In genomic region chr6:126156973-126157372, GRCh38 we compare ENCODE assay signal across 11 cellular contexts.
DNase-seq lines count a peak whose midpoint lies in the region; ATAC-seq, FAIRE-seq and TF ChIP-seq lines count a peak whose summit lies in the region.
"Had no signal": no experiment of that assay in that cellular context is flagged by ENCODE, and none has a peak within 500 bp of the region (broad histone marks: within the 10 kb centered on the region; RNA-seq: fewer than 3 reads in every experiment).

No MANE protein-coding gene starts in this region.

- no peaks in the 10 kb centered on the region for H4K20me1 ChIP-seq in GM12878 (ENCODE audit: control insufficient read depth, insufficient read depth)

- no peak overlapping the region for H3K4me3 Mint-ChIP-seq in activated T-cell treated with anti-CD3 and anti-CD28 coated beads, Interleukin-2, amount 50 U/mL, for 24 hours

- H3K27ac Mint-ChIP-seq in activated T-cell treated with anti-CD3 and anti-CD28 coated beads, Interleukin-2, amount 50 U/mL, for 24 hours: no peak overlapping the region

- H2AFZ ChIP-seq in GM12878 (ENCODE audit: control insufficient read depth, low read depth, low read length): no peak overlapping the region

- no peaks in the 10 kb centered on the region for H3K9me3 ChIP-seq in GM12878 (replicated peaks; ENCODE audit: control insufficient read depth, insufficient read depth, low read length)
- H3K9me3 ChIP-seq: Caco-2, transverse colon had no signal

- no peak overlapping the region for H3K9ac ChIP-seq in GM12878 (ENCODE audit: control insufficient read depth, insufficient read depth, low read length)

- no peaks in the 10 kb centered on the region for H3K36me3 ChIP-seq in GM12878 (ENCODE audit: control insufficient read depth in 2 of 2, insufficient read depth in 2 of 2, low read length in 1 of 2)
- H3K36me3 ChIP-seq: transverse colon had no signal

- peaks cover 2% of the 10 kb centered on the region for H3K4me1 Mint-ChIP-seq in activated T-cell treated with anti-CD3 and anti-CD28 coated beads, Interleukin-2, amount 50 U/mL, for 24 hours (ENCODE audit: low read depth)

- TF ChIP-seq EP300 in GM12878 (IDR thresholded peaks at IDR 0.05; ENCODE audit: borderline replicate concordance in 1 of 2, control insufficient read depth in 1 of 2, low read depth in 2 of 2, low read length in 2 of 2): no peak

- ATAC-seq in GM18907 (IDR thresholded peaks at IDR 0.05; ENCODE audit: unreplicated experiment) (peak; percentile 94), GM21619 (IDR thresholded peaks at IDR 0.05; ENCODE audit: unreplicated experiment) (peak; percentile 89), HG03378 (IDR thresholded peaks at IDR 0.05; ENCODE audit: unreplicated experiment) (peak; percentile 93), GM12878 (peak; percentile 97)

- no peak overlapping the region for H3K27ac ChIP-seq in GM12878 (ENCODE audit: control insufficient read depth, insufficient read depth)
- H3K27ac ChIP-seq: transverse colon had no signal

- no peak for TF ChIP-seq RAD21 in GM12878 (IDR thresholded peaks at IDR 0.05; ENCODE audit: insufficient read depth, low read depth, low read length)

- peaks cover 5% of the 10 kb centered on the region; the same call in 1 of the 2 replicates for H3K4me1 ChIP-seq in GM12878 (ENCODE audit: control insufficient read depth, insufficient read depth, low read length)
- H3K4me1 ChIP-seq: transverse colon had no signal

- H3K9me3 Mint-ChIP-seq in activated T-cell treated with anti-CD3 and anti-CD28 coated beads, Interleukin-2, amount 50 U/mL, for 24 hours: no peaks in the 10 kb centered on the region

- H3K36me3 Mint-ChIP-seq in activated T-cell treated with anti-CD3 and anti-CD28 coated beads, Interleukin-2, amount 50 U/mL, for 24 hours (ENCODE audit: low read depth): no peaks in the 10 kb centered on the region

- peak; percentile 66 for FAIRE-seq in GM12878 (lab: Jason Lieb, UNC)
- FAIRE-seq: bronchial epithelial cell had no signal

- no peaks in the 10 kb centered on the region for H3K27me3 ChIP-seq in GM12878 (replicated peaks in 1 of 2; ENCODE audit: control insufficient read depth in 2 of 2, insufficient read depth in 2 of 2, low read length in 1 of 2)
- H3K27me3 ChIP-seq: transverse colon had no signal

- peak overlapping the region; percentile 35; the same call in 1 of the 2 replicates for H3K4me2 ChIP-seq in GM12878 (ENCODE audit: control insufficient read depth, insufficient read depth)

- no peak for TF ChIP-seq POLR2A in GM12878 (IDR thresholded peaks at IDR 0.05; ENCODE audit: low read depth, low read length)

- SMC1A ChIA-PET in GM12878 (lab: Charles Lee; ENCODE audit: uncharacterized antibody, unreplicated experiment): interaction anchor here (0.9 to 2.3 kb wide), 2 partner anchors 13 to 188 kb away, joined by 3 to 9 read pairs; no protein-coding TSS in a partner anchor

- 0% methylated on average over 1 of the region's 1 CpG for WGBS in GM12878 (ENCODE audit: insufficient coverage, insufficient replicate concordance, low lambda C conversion rate, missing lambda C conversion rate)

- intact Hi-C loops in GM12878 (cut with micrococcal nuclease; ENCODE audit: unreplicated experiment): no loop called here

- in situ Hi-C loops in GM12878 (cut with MboI): no loop called here

- H3K79me2 ChIP-seq in GM12878 (ENCODE audit: control insufficient read depth, insufficient read depth, low read length): no peaks in the 10 kb centered on the region

- no peak for TF ChIP-seq CTCF in GM12878 (IDR thresholded peaks at IDR 0.05 in 2 of 3, conservative IDR thresholded peaks at IDR 0.05 in 1 of 3; ENCODE audit: control insufficient read depth in 2 of 3, extremely low read depth in 1 of 3, insufficient read depth in 1 of 3, low read depth in 3 of 3, low read length in 3 of 3)

- no peak overlapping the region for H3K4me3 ChIP-seq in GM12878
- H3K4me3 ChIP-seq: transverse colon had no signal

- POLR2A ChIA-PET in GM12878 (lab: Charles Lee): no interaction called here

- H3K27me3 Mint-ChIP-seq in activated T-cell treated with anti-CD3 and anti-CD28 coated beads, Interleukin-2, amount 50 U/mL, for 24 hours: no peaks in the 10 kb centered on the region

- peak; percentile 5 for DNase-seq in GM12878 (ENCODE audit: low read depth, low spot score)
- no peak for DNase-seq in central memory CD4-positive, alpha-beta T cell
- no peak for DNase-seq in activated T-cell treated with anti-CD3 and anti-CD28 coated beads, Interleukin-2, amount 50 U/mL, for 24 hours
- DNase-seq in activated effector memory CD4-positive, alpha-beta T cell treated with anti-CD3 and anti-CD28 coated beads, Interleukin-2, amount 50 U/mL, for 16 hours: no peak
- DNase-seq: Caco-2, NCI-H2227 treated with DMSO at 0.1 percent for 48 hours, transverse colon had no signal

- BruUV-seq in GM12878 (replicated peaks; lab: Mats Ljungman, UMichigan): no TSS peak

- CTCF ChIA-PET in GM12878 (lab: Yijun Ruan, JAX): interaction anchor here (1.4 kb wide), 1 partner anchor 12 kb away, joined by 7 read pairs; no protein-coding TSS in a partner anchor

- RAD21 ChIA-PET in GM12878 (lab: Charles Lee; ENCODE audit: unreplicated experiment): interaction anchor here (1.5 kb wide), 1 partner anchor 12 kb away, joined by 3 read pairs; no protein-coding TSS in a partner anchor

TF ChIP-seq in GM12878, 131 proteins besides CTCF, POLR2A, EP300 and RAD21 (continues in another document):
- no peak for TF ChIP-seq BCLAF1 (IDR thresholded peaks at IDR 0.05)
- no peak for TF ChIP-seq CBX5 (IDR thresholded peaks at IDR 0.05; ENCODE audit: low read depth)
- TF ChIP-seq SPI1 (IDR thresholded peaks at IDR 0.05; ENCODE audit: borderline replicate concordance, insufficient read depth, low read depth, low read length): peak; percentile 87; the same call in 1 of the 2 replicates
- TF ChIP-seq ZNF687 (IDR thresholded peaks at IDR 0.05): no peak
- TF ChIP-seq RUNX3 (IDR thresholded peaks at IDR 0.05; ENCODE audit: low read length): peak; percentile 49
- TF ChIP-seq SP1 (IDR thresholded peaks at IDR 0.05; ENCODE audit: low read depth, low read length): no peak
- 0 out of 2 replicates have a peak, but pooled peaks have one; percentile 21 for TF ChIP-seq MTA2 (IDR thresholded peaks at IDR 0.05; ENCODE audit: low read depth)
- TF ChIP-seq IKZF2 (IDR thresholded peaks at IDR 0.05): 0 out of 4 replicates have a peak, but pooled peaks of 1 of the 2 experiments have one; percentile 22
- peak; percentile 93 for TF ChIP-seq NR2F1 (conservative IDR thresholded peaks at IDR 0.05)
- no peak for TF ChIP-seq LARP7 (IDR thresholded peaks at IDR 0.05)
- TF ChIP-seq MXI1 (IDR thresholded peaks at IDR 0.05; ENCODE audit: low read depth, low read length): no peak
- 0 out of 2 replicates have a peak, but pooled peaks have one; percentile 16 for TF ChIP-seq BCL11A (IDR thresholded peaks at IDR 0.05; ENCODE audit: low read depth, low read length)
- TF ChIP-seq TCF12 (IDR thresholded peaks at IDR 0.05; ENCODE audit: low read depth, low read length): no peak
- TF ChIP-seq IKZF1 (conservative IDR thresholded peaks at IDR 0.05): peak; percentile 28; the same call in 1 of the 2 replicates
- TF ChIP-seq RCOR1 (conservative IDR thresholded peaks at IDR 0.05; ENCODE audit: low read depth, low read length): no peak
